ENCODE assay signal across 30 cellular contexts in the genomic region with DNA sequence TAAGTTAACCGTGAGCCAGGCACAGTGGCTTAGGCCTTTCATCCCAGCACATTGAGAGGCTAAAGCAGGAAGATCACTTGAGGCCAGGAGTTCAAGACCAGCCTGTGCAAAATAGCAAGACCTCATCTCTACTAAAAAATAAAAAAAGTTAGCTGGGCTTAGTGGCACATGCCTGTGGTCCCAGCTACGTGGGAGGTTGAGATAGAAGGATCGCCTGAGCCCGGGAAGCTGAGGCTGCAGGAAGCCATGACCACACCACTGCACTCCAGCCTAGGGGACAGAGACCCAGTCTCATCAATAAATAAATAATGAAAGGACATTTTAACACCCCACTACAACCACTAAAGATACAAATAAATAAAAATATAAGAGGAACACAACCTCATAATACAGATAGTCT. TPM values are rescaled to one million over a fixed set of nuclear protein-coding genes. Genes with fewer than 3 reads are reported as not detected.
DNase-seq lines count a peak whose midpoint lies in the region; ATAC-seq and TF ChIP-seq lines count a peak whose summit lies in the region.
"Had no signal": no experiment of that assay in that cellular context is flagged by ENCODE, and none has a peak within 500 bp of the region (broad histone marks: within the 10 kb centered on the region; RNA-seq: fewer than 3 reads in every experiment).

No MANE protein-coding gene starts in this region.

- DNase-seq in CD4-positive, CD25-positive, alpha-beta regulatory T cell: no peak
- peak; percentile 19 for DNase-seq in Daoy (ENCODE audit: low read depth)
- no peak for DNase-seq in activated B cell treated with CpG ODN at 0.5 μM for 24 hours
- DNase-seq in naive thymus-derived CD4-positive, alpha-beta T cell: no peak
- no peak for DNase-seq in RKO (ENCODE audit: low spot score)
- DNase-seq in activated CD4-positive, alpha-beta T cell treated with anti-CD3 and anti-CD28 coated beads, Interleukin-2, amount 10 ng/mL, durations not matched to agents 7 days and 5 days: no peak
- no peak for DNase-seq in NCI-H2227 (lab: John Stamatoyannopoulos, UW; ENCODE audit: unreplicated experiment)
- DNase-seq: activated naive CD4-positive, alpha-beta T cell treated with anti-CD3 and anti-CD28 coated beads for 36 hours; activated T-cell treated with anti-CD3 and anti-CD28 coated beads, Interleukin-2, amount 50 U/mL, for 4 hours; foreskin keratinocyte; GM23248; heart right ventricle; HFFc6; kidney glomerular epithelial cell; MV-4-11; NCI-H146; NCI-H526; Peyer's patch; stimulated activated CD4-positive, alpha-beta T cell treated with anti-CD3 and anti-CD28 coated beads, Interleukin-4, amount 100 ng/mL, for 24 hours; stimulated activated naive CD4-positive, alpha-beta T cell; T-cell had no signal

- H3K4me1 ChIP-seq in CD4-positive, CD25-positive, alpha-beta regulatory T cell (ENCODE audit: control insufficient read depth, insufficient read depth, low read length, poor library complexity, severe bottlenecking): peaks cover 21% of the 10 kb centered on the region
- peaks cover 19 to 24% of the 10 kb centered on the region in 2 donors for H3K4me1 ChIP-seq in naive thymus-derived CD4-positive, alpha-beta T cell (ENCODE audit: control insufficient read depth in 2 of 2, insufficient read depth in 2 of 2, low read length in 2 of 2)
- H3K4me1 ChIP-seq: Peyer's patch had no signal

- H3K9me3 Mint-ChIP-seq in CD4-positive, CD25-positive, alpha-beta regulatory T cell: peaks cover 0 to 1% (median 0%) of the 10 kb centered on the region in 7 donors
- no peaks in the 10 kb centered on the region for H3K9me3 Mint-ChIP-seq in activated B cell treated with CpG ODN at 0.5 μM for 24 hours
- no peaks in the 10 kb centered on the region for H3K9me3 Mint-ChIP-seq in naive thymus-derived CD4-positive, alpha-beta T cell
- no peaks in the 10 kb centered on the region for H3K9me3 Mint-ChIP-seq in activated CD4-positive, alpha-beta T cell treated with anti-CD3 and anti-CD28 coated beads, Interleukin-2, amount 10 ng/mL, durations not matched to agents 7 days and 5 days
- H3K9me3 Mint-ChIP-seq: activated T-cell treated with anti-CD3 and anti-CD28 coated beads, Interleukin-2, amount 50 U/mL, for 4 hours; HFFc6; T-cell had no signal

- intact Hi-C loops in activated B cell treated with CpG ODN at 0.5 μM for 24 hours (cut with micrococcal nuclease): loop anchor here (2.0 kb wide), 1 partner anchor 21 kb away; a partner anchor contains a TSS
- intact Hi-C loops in naive thymus-derived CD4-positive, alpha-beta T cell (cut with micrococcal nuclease): loop anchor here in 1 of 2 donors (2.0 kb wide), 1 partner anchor 13 kb away; no protein-coding TSS in a partner anchor

- CTCF ChIA-PET in activated B cell treated with CpG ODN at 0.5 μM for 24 hours (lab: Charles Lee): interaction anchor here (1.2 to 2.6 kb wide), 3 partner anchors 16 to 152 kb away, joined by 3 to 12 read pairs (median 4); no protein-coding TSS in a partner anchor
- CTCF ChIA-PET in naive thymus-derived CD4-positive, alpha-beta T cell (lab: Charles Lee): no interaction called here
- CTCF ChIA-PET in activated CD4-positive, alpha-beta T cell treated with anti-CD3 and anti-CD28 coated beads, Interleukin-2, amount 10 ng/mL, durations not matched to agents 7 days and 5 days (lab: Charles Lee): interaction anchor here (1.3 to 1.7 kb wide), 2 partner anchors 16 to 74 kb away, joined by 3 to 5 read pairs; no protein-coding TSS in a partner anchor

- POLR2A ChIA-PET in activated B cell treated with CpG ODN at 0.5 μM for 24 hours (lab: Charles Lee): interaction anchor here (0.6 to 4.3 kb wide), 3 partner anchors 10 to 21 kb away, joined by 3 to 24 read pairs (median 5); a partner anchor contains a TSS
- POLR2A ChIA-PET in naive thymus-derived CD4-positive, alpha-beta T cell (lab: Charles Lee): interaction anchor here (0.9 to 1.1 kb wide), 2 partner anchors 21 to 31 kb away, joined by 3 read pairs; no protein-coding TSS in a partner anchor
- POLR2A ChIA-PET in activated CD4-positive, alpha-beta T cell treated with anti-CD3 and anti-CD28 coated beads, Interleukin-2, amount 10 ng/mL, durations not matched to agents 7 days and 5 days (lab: Charles Lee): no interaction called here

- TF ChIP-seq CTCF in activated B cell treated with CpG ODN at 0.5 μM for 24 hours (IDR thresholded peaks at IDR 0.05): no peak

- no peak overlapping the region for H3K4me3 Mint-ChIP-seq in CD4-positive, CD25-positive, alpha-beta regulatory T cell
- peak overlapping the region; percentile 66 for H3K4me3 Mint-ChIP-seq in activated B cell treated with CpG ODN at 0.5 μM for 24 hours
- H3K4me3 Mint-ChIP-seq in naive thymus-derived CD4-positive, alpha-beta T cell: no peak overlapping the region
- no peak overlapping the region for H3K4me3 Mint-ChIP-seq in activated CD4-positive, alpha-beta T cell treated with anti-CD3 and anti-CD28 coated beads, Interleukin-2, amount 10 ng/mL, durations not matched to agents 7 days and 5 days
- H3K4me3 Mint-ChIP-seq: activated naive CD4-positive, alpha-beta T cell treated with anti-CD3 and anti-CD28 coated beads for 36 hours; activated T-cell treated with anti-CD3 and anti-CD28 coated beads, Interleukin-2, amount 50 U/mL, for 4 hours; HFFc6; T-cell had no signal

- H3K36me3 Mint-ChIP-seq in CD4-positive, CD25-positive, alpha-beta regulatory T cell: peaks cover 12% of the 10 kb centered on the region
- peaks cover 37% of the 10 kb centered on the region for H3K36me3 Mint-ChIP-seq in activated B cell treated with CpG ODN at 0.5 μM for 24 hours (ENCODE audit: low read depth)
- H3K36me3 Mint-ChIP-seq in naive thymus-derived CD4-positive, alpha-beta T cell: peaks cover 3 to 18% (median 9%) of the 10 kb centered on the region in 5 donors
- peaks cover 18% of the 10 kb centered on the region for H3K36me3 Mint-ChIP-seq in activated CD4-positive, alpha-beta T cell treated with anti-CD3 and anti-CD28 coated beads, Interleukin-2, amount 10 ng/mL, durations not matched to agents 7 days and 5 days (ENCODE audit: low read depth)

- H3K27ac ChIP-seq in CD4-positive, CD25-positive, alpha-beta regulatory T cell (ENCODE audit: insufficient read depth, low read length, poor library complexity, severe bottlenecking): peak overlapping the region; percentile 15
- H3K27ac ChIP-seq in naive thymus-derived CD4-positive, alpha-beta T cell (ENCODE audit: low read depth, low read length): no peak overlapping the region
- H3K27ac ChIP-seq: ascending aorta, C4-2B, cardiac muscle cell, esophagus muscularis mucosa, foreskin keratinocyte, GM23248, heart right ventricle, HL-60, Peyer's patch had no signal

- H3K27me3 ChIP-seq in CD4-positive, CD25-positive, alpha-beta regulatory T cell (ENCODE audit: control insufficient read depth, insufficient read depth, low read length): no peaks in the 10 kb centered on the region
- H3K27me3 ChIP-seq in naive thymus-derived CD4-positive, alpha-beta T cell (ENCODE audit: control insufficient read depth in 2 of 2, insufficient read depth in 2 of 2, low read length in 2 of 2): no peaks in the 10 kb centered on the region
- H3K27me3 ChIP-seq: ascending aorta, cardiac muscle cell, esophagus muscularis mucosa, foreskin keratinocyte, heart right ventricle, Peyer's patch had no signal

- no peaks in the 10 kb centered on the region for H3K9me3 ChIP-seq in CD4-positive, CD25-positive, alpha-beta regulatory T cell (ENCODE audit: control insufficient read depth in 2 of 2, low read length in 2 of 2)
- no peaks in the 10 kb centered on the region for H3K9me3 ChIP-seq in naive thymus-derived CD4-positive, alpha-beta T cell (ENCODE audit: control insufficient read depth in 2 of 3, low read length in 3 of 3)
- H3K9me3 ChIP-seq: ascending aorta, esophagus muscularis mucosa, heart right ventricle, Peyer's patch had no signal

- no peak overlapping the region for H3K4me3 ChIP-seq in CD4-positive, CD25-positive, alpha-beta regulatory T cell (ENCODE audit: low read depth, low read length)
- H3K4me3 ChIP-seq in naive thymus-derived CD4-positive, alpha-beta T cell (ENCODE audit: low read length): no peak overlapping the region
- H3K4me3 ChIP-seq: ascending aorta, cardiac muscle cell, esophagus muscularis mucosa, GM23248, heart right ventricle, lung, Peyer's patch had no signal

- H3K27ac Mint-ChIP-seq in CD4-positive, CD25-positive, alpha-beta regulatory T cell: peak overlapping the region; percentile 55 to 76 (median 71)
- peak overlapping the region; percentile 82 for H3K27ac Mint-ChIP-seq in activated B cell treated with CpG ODN at 0.5 μM for 24 hours
- peak overlapping the region in 5 of 9 donors; percentile 23 to 64 (median 31) for H3K27ac Mint-ChIP-seq in naive thymus-derived CD4-positive, alpha-beta T cell
- no peak overlapping the region for H3K27ac Mint-ChIP-seq in activated CD4-positive, alpha-beta T cell treated with anti-CD3 and anti-CD28 coated beads, Interleukin-2, amount 10 ng/mL, durations not matched to agents 7 days and 5 days
- H3K27ac Mint-ChIP-seq: activated naive CD4-positive, alpha-beta T cell treated with anti-CD3 and anti-CD28 coated beads for 36 hours; HFFc6; progenitor cell of endocrine pancreas; T-cell had no signal

- peaks cover 51% of the 10 kb centered on the region for H3K36me3 ChIP-seq in CD4-positive, CD25-positive, alpha-beta regulatory T cell (ENCODE audit: control insufficient read depth, insufficient read depth, low read length)
- peaks cover 4 to 28% (median 8%) of the 10 kb centered on the region in 3 experiments for H3K36me3 ChIP-seq in naive thymus-derived CD4-positive, alpha-beta T cell (ENCODE audit: control insufficient read depth in 2 of 3, insufficient read depth in 3 of 3, low read length in 3 of 3)

- H3K4me1 Mint-ChIP-seq in CD4-positive, CD25-positive, alpha-beta regulatory T cell: peaks cover 32 to 44% (median 33%) of the 10 kb centered on the region in 4 donors
- peaks cover 64% of the 10 kb centered on the region for H3K4me1 Mint-ChIP-seq in activated B cell treated with CpG ODN at 0.5 μM for 24 hours
- H3K4me1 Mint-ChIP-seq in naive thymus-derived CD4-positive, alpha-beta T cell: peaks cover 13 to 47% (median 35%) of the 10 kb centered on the region in 7 donors
- peaks cover 24% of the 10 kb centered on the region for H3K4me1 Mint-ChIP-seq in activated CD4-positive, alpha-beta T cell treated with anti-CD3 and anti-CD28 coated beads, Interleukin-2, amount 10 ng/mL, durations not matched to agents 7 days and 5 days

- no peaks in the 10 kb centered on the region for H3K27me3 Mint-ChIP-seq in CD4-positive, CD25-positive, alpha-beta regulatory T cell
- H3K27me3 Mint-ChIP-seq in activated B cell treated with CpG ODN at 0.5 μM for 24 hours: no peaks in the 10 kb centered on the region
- no peaks in the 10 kb centered on the region for H3K27me3 Mint-ChIP-seq in naive thymus-derived CD4-positive, alpha-beta T cell
- H3K27me3 Mint-ChIP-seq in activated CD4-positive, alpha-beta T cell treated with anti-CD3 and anti-CD28 coated beads, Interleukin-2, amount 10 ng/mL, durations not matched to agents 7 days and 5 days: no peaks in the 10 kb centered on the region
- H3K27me3 Mint-ChIP-seq: progenitor cell of endocrine pancreas, T-cell had no signal

- no peak for ATAC-seq in CD4-positive, CD25-positive, alpha-beta regulatory T cell (ENCODE audit: low read depth in 2 of 2)
- ATAC-seq in activated B cell treated with CpG ODN at 0.5 μM for 24 hours (ENCODE audit: low read depth) (no peak), GM21447 (IDR thresholded peaks at IDR 0.05; ENCODE audit: unreplicated experiment) (no peak)
- ATAC-seq in naive thymus-derived CD4-positive, alpha-beta T cell: no peak
- ATAC-seq: activated T-cell treated with anti-CD3 and anti-CD28 coated beads, Interleukin-2, amount 50 U/mL, for 4 hours; foreskin keratinocyte; heart right ventricle; sciatic nerve; T-cell had no signal

RNA-seq across cellular contexts. Expression of a gene that starts 21.6 kb away (rescaled TPM):
- 162 TPM for total RNA-seq in CD4-positive, CD25-positive, alpha-beta regulatory T cell
- polyA plus RNA-seq in CD4-positive, CD25-positive, alpha-beta regulatory T cell: 100 to 1,000 TPM; 133 to 175 (median 147) TPM
- 35.3 and 42.8 TPM in 2 replicates for total RNA-seq in Daoy (2014; rRNA removed; shearing (Covaris generic))
- total RNA-seq in activated B cell treated with CpG ODN at 0.5 μM for 24 hours: 136 and 142 TPM in 2 replicates
- 100 to 1,000 TPM; 124 to 189 (median 166) TPM for total RNA-seq in naive thymus-derived CD4-positive, alpha-beta T cell
- polyA plus RNA-seq in naive thymus-derived CD4-positive, alpha-beta T cell: 100 to 1,000 TPM; 171 to 174 TPM
- 100 to 1,000 TPM; 141 to 146 TPM for total RNA-seq in activated CD4-positive, alpha-beta T cell treated with anti-CD3 and anti-CD28 coated beads, Interleukin-2, amount 10 ng/mL, durations not matched to agents 7 days and 5 days
